Comparison of ENCODE assay signal across 20 cellular contexts in the genomic region with DNA sequence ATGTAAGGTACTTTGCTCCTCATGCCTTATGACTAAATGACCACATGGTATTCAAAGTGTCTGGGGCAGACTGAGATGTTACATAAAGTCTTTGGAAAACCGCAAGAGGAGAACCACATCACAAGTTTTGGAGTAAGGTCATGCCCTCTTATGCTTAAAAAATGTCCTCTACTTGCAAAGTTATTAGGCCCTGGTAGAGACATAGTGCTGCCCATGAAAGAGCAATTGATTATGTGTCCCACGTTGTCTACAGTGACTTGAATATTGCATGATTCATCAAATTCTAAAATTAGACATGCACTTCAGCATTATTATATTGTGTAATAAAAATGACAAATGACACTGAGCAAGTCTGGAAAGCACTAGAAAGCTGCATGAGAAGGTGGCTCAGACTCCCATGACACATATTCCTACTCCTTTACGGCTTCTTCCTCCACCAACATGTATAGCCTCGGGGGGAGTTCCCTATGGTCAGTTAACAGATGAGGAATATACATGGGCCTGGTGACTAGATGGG.
DNase-seq lines count a peak whose midpoint lies in the region; ATAC-seq, FAIRE-seq and TF ChIP-seq lines count a peak whose summit lies in the region.
"Had no signal": no experiment of that assay in that cellular context is flagged by ENCODE, and none has a peak within 500 bp of the region (broad histone marks: within the 10 kb centered on the region; RNA-seq: fewer than 3 reads in every experiment).

No MANE protein-coding gene starts in this region.

- H3K4me3 ChIP-seq in A549 = no peak overlapping the region
- H3K4me3 ChIP-seq in HL-60 (replicated peaks; ENCODE audit: insufficient read depth, low read length) = no peak overlapping the region
- H3K4me3 ChIP-seq: colonic mucosa, esophagus muscularis mucosa had no signal

- 15% methylated on average over 4 of the region's 4 CpGs for WGBS in A549 (ENCODE audit: missing lambda C conversion rate)

- H3K4me2 ChIP-seq in A549 = no peak overlapping the region
- H3K4me2 ChIP-seq: KMS-11 had no signal

- CTCF ChIA-PET in A549 (lab: Yijun Ruan, JAX) = no interaction called here

- TF ChIP-seq CTCF in A549 (IDR thresholded peaks at IDR 0.05) (no peak), HL-60 (IDR thresholded peaks at IDR 0.05; ENCODE audit: insufficient read depth, low read length) (no peak)

- H3K9me3 ChIP-seq in A549 = no peaks in the 10 kb centered on the region
- H3K9me3 ChIP-seq: colonic mucosa, esophagus muscularis mucosa had no signal

- TF ChIP-seq POLR2A in A549 (IDR thresholded peaks at IDR 0.05; ENCODE audit: low read length) = no peak

- TF ChIP-seq EP300 in A549 (IDR thresholded peaks at IDR 0.05) = no peak

- no peaks in the 10 kb centered on the region for H3K27me3 ChIP-seq in HL-60 (ENCODE audit: insufficient read depth, poor library complexity, severe bottlenecking)
- H3K27me3 ChIP-seq: colonic mucosa, esophagus muscularis mucosa had no signal

- H3K27ac ChIP-seq in A549 = no peak overlapping the region
- H3K27ac ChIP-seq in HL-60 (replicated peaks) = no peak overlapping the region
- H3K27ac ChIP-seq: colonic mucosa, esophagus muscularis mucosa, KMS-11 had no signal

- no peak for TF ChIP-seq RAD21 in A549 (conservative IDR thresholded peaks at IDR 0.05 in 1 of 2, IDR thresholded peaks at IDR 0.05 in 1 of 2)

- ATAC-seq in A549 (peak in 1 of 2 experiments; percentile 50; a peak in 2 of 6 replicates), GM18519 (IDR thresholded peaks at IDR 0.05; ENCODE audit: low FRiP score, unreplicated experiment) (no peak)
- ATAC-seq: T-cell had no signal

- no peak for DNase-seq in A549 (ENCODE audit: low read depth in 1 of 2, low spot score in 1 of 2)
- peak; percentile 10 to 84 for DNase-seq in HL-60 (ENCODE audit: low read depth in 1 of 2, low spot score in 1 of 2)
- peak; percentile 65 for DNase-seq in SIG-M5 treated with dmso at 0.1 percent for 504 hours (lab: John Stamatoyannopoulos, UW; ENCODE audit: unreplicated experiment)
- peak; percentile 32 for DNase-seq in glomerular visceral epithelial cell (ENCODE audit: extremely low spot score)
- DNase-seq in stimulated activated CD4-positive, alpha-beta T cell treated with anti-CD3 and anti-CD28 coated beads, Interleukin-15, amount 100 ng/mL, for 24 hours = no peak
- no peak for DNase-seq in SHP77 treated with DMSO at 0.1 percent for 48 hours (lab: John Stamatoyannopoulos, UW)
- DNase-seq in NCI-H2171 (lab: John Stamatoyannopoulos, UW) = no peak
- DNase-seq: activated CD4-positive, alpha-beta T cell treated with anti-CD3 and anti-CD28 coated beads for 4 hours; activated T-cell treated with anti-CD3 and anti-CD28 coated beads, Interleukin-2, amount 50 U/mL, for 24 hours; colonic mucosa; DND-41; NCI-H2029; occipital lobe; substantia nigra had no signal

- peak; percentile 7 for FAIRE-seq in A549 (lab: Jason Lieb, UNC)
- FAIRE-seq: A204.1, GM19239 had no signal

- no peaks in the 10 kb centered on the region for H3K4me1 ChIP-seq in A549
- H3K4me1 ChIP-seq: colonic mucosa, esophagus muscularis mucosa had no signal

- POLR2A ChIA-PET in A549 (lab: Yijun Ruan, JAX) = no interaction called here

TF ChIP-seq in A549, 52 proteins besides CTCF, POLR2A, EP300 and RAD21:
- peak; percentile 46 for TF ChIP-seq MAFK (IDR thresholded peaks at IDR 0.05; ENCODE audit: partially characterized antibody)
- no peak for TF ChIP-seq FOSB (CRISPR knock-in tag; IDR thresholded peaks at IDR 0.05)

Comparison
In these comparisons a context has a peak if more than half of its experiments do, and no peak if none do; other contexts are left out.
1. DNase-seq: peak in HL-60 (2 of 2), SIG-M5 treated with dmso at 0.1 percent for 504 hours (single experiment) and glomerular visceral epithelial cell (single experiment); none in A549 (0 of 2), stimulated activated CD4-positive, alpha-beta T cell treated with anti-CD3 and anti-CD28 coated beads, Interleukin-15, amount 100 ng/mL, for 24 hours (single experiment), SHP77 treated with DMSO at 0.1 percent for 48 hours (single experiment) and NCI-H2171 (single experiment).